Comparison of ENCODE assay signal across 13 cellular contexts in the genomic region with DNA sequence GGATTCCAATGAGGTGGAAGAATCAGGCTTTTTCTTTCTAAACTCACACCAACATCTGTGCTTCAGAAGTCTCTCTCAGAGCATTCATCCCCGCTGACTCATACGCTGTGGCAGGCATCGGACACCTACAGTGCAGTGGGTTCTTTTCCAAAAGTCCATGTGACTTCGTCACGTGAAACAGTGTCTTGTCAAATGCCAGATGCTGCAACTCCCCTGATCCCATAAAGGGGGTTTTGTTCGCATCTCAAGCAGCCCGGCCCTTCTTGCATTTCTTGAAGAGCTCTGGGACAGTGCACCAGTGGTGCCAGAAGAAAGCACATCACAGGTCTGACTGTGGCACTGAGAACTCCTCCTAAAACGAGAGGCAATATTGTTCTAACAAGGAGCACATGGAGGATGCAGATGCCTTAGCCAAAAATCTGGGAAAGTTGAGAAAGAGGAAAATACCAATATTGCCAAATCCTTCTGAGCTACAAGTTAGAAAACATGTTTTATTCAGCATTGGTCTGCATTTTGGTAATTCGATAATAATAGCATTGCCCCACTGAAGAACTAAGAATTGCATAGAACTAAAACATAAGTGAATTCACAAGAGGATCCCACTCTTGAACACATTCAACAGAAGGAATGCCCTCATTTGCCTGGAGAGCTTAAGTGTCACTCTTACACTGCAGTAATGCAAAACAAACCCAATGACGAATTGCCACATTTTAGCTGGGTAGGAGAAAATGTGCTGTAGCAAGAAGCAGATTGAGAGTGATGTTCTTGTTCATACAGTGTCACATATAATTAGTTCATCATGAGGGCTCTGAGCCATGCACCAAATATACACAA.
DNase-seq lines count a peak whose midpoint lies in the region; ATAC-seq and TF ChIP-seq lines count a peak whose summit lies in the region.
"Had no signal": no experiment of that assay in that cellular context is flagged by ENCODE, and none has a peak within 500 bp of the region (broad histone marks: within the 10 kb centered on the region; RNA-seq: fewer than 3 reads in every experiment).

No MANE protein-coding gene starts in this region.

- no peak overlapping the region for H3K9ac ChIP-seq in SK-N-SH

- H3K4me3 ChIP-seq in SK-N-SH (ENCODE audit: low read depth in 2 of 2, low read length in 1 of 2) = no peak overlapping the region
- no peak overlapping the region for H3K4me3 ChIP-seq in astrocyte of the cerebellum (ENCODE audit: low read depth, low read length)
- H3K4me3 ChIP-seq in uterus = no peak overlapping the region
- H3K4me3 ChIP-seq: testis had no signal

- H3K4me2 ChIP-seq in SK-N-SH = no peak overlapping the region

- TF ChIP-seq EP300 in SK-N-SH (IDR thresholded peaks at IDR 0.05; ENCODE audit: borderline replicate concordance in 1 of 2, low read depth in 1 of 2, low read length in 1 of 2) = no peak

- POLR2A ChIA-PET in SK-N-SH (lab: Yijun Ruan, JAX) = no interaction called here

- 46% methylated on average over 10 of the region's 10 CpGs for WGBS in SK-N-SH (ENCODE audit: low lambda C conversion rate)

- no peak overlapping the region for H2AFZ ChIP-seq in SK-N-SH (ENCODE audit: low read depth)

- no peaks in the 10 kb centered on the region for H3K9me3 ChIP-seq in SK-N-SH
- no peaks in the 10 kb centered on the region for H3K9me3 ChIP-seq in uterus
- H3K9me3 ChIP-seq: testis had no signal

- TF ChIP-seq POLR2A in uterus (IDR thresholded peaks at IDR 0.05) = no peak

- ATAC-seq in SK-N-SH treated with all-trans-retinoic acid at 6 μM for 48 hours = peak; percentile 75
- ATAC-seq: foreskin keratinocyte had no signal

- intact Hi-C loops in uterus (cut with DNase I; ENCODE audit: low total_unique reads) = no loop called here

- CTCF ChIA-PET in SK-N-SH (lab: Yijun Ruan, JAX) = interaction anchor here (0.8 kb wide), 1 partner anchor 16 kb away, joined by 3 read pairs; no protein-coding TSS in a partner anchor

- H3K9me2 ChIP-seq in SK-N-SH = no peaks in the 10 kb centered on the region

- in situ Hi-C loops in astrocyte of the cerebellum (cut with HindIII; ENCODE audit: low sequenced_read_pairs) = no loop called here

- TF ChIP-seq RAD21 in SK-N-SH (IDR thresholded peaks at IDR 0.05; ENCODE audit: low read length) = no peak

- H3K4me1 ChIP-seq in SK-N-SH (ENCODE audit: control insufficient read depth in 1 of 2, insufficient read depth in 2 of 2, low read depth in 1 of 2, low read length in 1 of 2) (peaks cover 0 to 6% of the 10 kb centered on the region in 2 experiments; a peak in 1 of 4 replicates), uterus (no peaks in the 10 kb centered on the region)
- H3K4me1 ChIP-seq: foreskin keratinocyte, testis had no signal

- no peaks in the 10 kb centered on the region for H3K79me2 ChIP-seq in SK-N-SH (ENCODE audit: insufficient read depth)

- H3K27me3 ChIP-seq in SK-N-SH (ENCODE audit: insufficient read depth) (no peaks in the 10 kb centered on the region), uterus (no peaks in the 10 kb centered on the region)
- H3K27me3 ChIP-seq: foreskin keratinocyte, testis had no signal

- TF ChIP-seq CTCF in SK-N-SH (IDR thresholded peaks at IDR 0.05) = no peak
- TF ChIP-seq CTCF in astrocyte of the cerebellum (IDR thresholded peaks at IDR 0.05; ENCODE audit: low read depth, low read length, missing control alignments) = no peak
- TF ChIP-seq CTCF in uterus (IDR thresholded peaks at IDR 0.05) = no peak

- DNase-seq in SK-N-SH (no peak), astrocyte of the cerebellum (ENCODE audit: low read depth) (peak; percentile 93), inferior parietal cortex (ENCODE audit: extremely low spot score) (peak; percentile 32), uterus (peak; percentile 68 to 80), SKM-1 (lab: John Stamatoyannopoulos, UW; ENCODE audit: unreplicated experiment) (no peak), SK-N-DZ (ENCODE audit: low spot score) (no peak)
- DNase-seq in effector CD8-positive, alpha-beta T cell (lab: John Stamatoyannopoulos, UW) = no peak
- DNase-seq: activated naive CD4-positive, alpha-beta T cell treated with anti-CD3 and anti-CD28 coated beads, Interleukin-2, amount 10 ng/mL, durations not matched to agents 7 days and 5 days; foreskin keratinocyte; NCI-H1092 treated with DMSO at 0.1 percent for 48 hours; testis had no signal

- no peaks in the 10 kb centered on the region for H4K20me1 ChIP-seq in SK-N-SH (ENCODE audit: insufficient read depth)

- H3K36me3 ChIP-seq in SK-N-SH (replicated peaks in 1 of 2; ENCODE audit: control insufficient read depth in 1 of 2, insufficient read depth in 2 of 2, low read length in 1 of 2) (no peaks in the 10 kb centered on the region), uterus (no peaks in the 10 kb centered on the region)

- no peaks in the 10 kb centered on the region for H3F3A ChIP-seq in SK-N-SH (replicated peaks; ENCODE audit: insufficient read depth)

- H3K27ac ChIP-seq in SK-N-SH (ENCODE audit: low read depth in 2 of 2, low read length in 1 of 2) (peak overlapping the region in 1 of 2 experiments; percentile 60; a peak in 1 of 4 replicates), uterus (peak overlapping the region; percentile 51 to 55)
- H3K27ac ChIP-seq: 22Rv1, foreskin keratinocyte, testis had no signal

TF ChIP-seq in SK-N-SH treated with all-trans-retinoic acid at 6 μM for 48 hours, 23 proteins besides CTCF, POLR2A, EP300 and RAD21:
- TF ChIP-seq ESRRG (CRISPR knock-in tag; IDR thresholded peaks at IDR 0.05) = no peak
- no peak for TF ChIP-seq PPARA (CRISPR knock-in tag; IDR thresholded peaks at IDR 0.05; ENCODE audit: borderline replicate concordance)
- no peak for TF ChIP-seq BACH2 (CRISPR knock-in tag; IDR thresholded peaks at IDR 0.05; ENCODE audit: borderline replicate concordance)

TF ChIP-seq in SK-N-SH, 30 proteins besides CTCF, POLR2A, EP300 and RAD21:
- TF ChIP-seq FOSL2 (IDR thresholded peaks at IDR 0.05; ENCODE audit: borderline replicate concordance, low read depth) (no peak), RFX5 (IDR thresholded peaks at IDR 0.05; ENCODE audit: low read length) (no peak), NRF1 (IDR thresholded peaks at IDR 0.05; ENCODE audit: low read depth, low read length) (no peak), RXRA (IDR thresholded peaks at IDR 0.05; ENCODE audit: borderline replicate concordance, low read depth) (no peak), NFIC (IDR thresholded peaks at IDR 0.05; ENCODE audit: borderline replicate concordance) (no peak), JUND (IDR thresholded peaks at IDR 0.05) (no peak)
- TF ChIP-seq, protein P1, sequence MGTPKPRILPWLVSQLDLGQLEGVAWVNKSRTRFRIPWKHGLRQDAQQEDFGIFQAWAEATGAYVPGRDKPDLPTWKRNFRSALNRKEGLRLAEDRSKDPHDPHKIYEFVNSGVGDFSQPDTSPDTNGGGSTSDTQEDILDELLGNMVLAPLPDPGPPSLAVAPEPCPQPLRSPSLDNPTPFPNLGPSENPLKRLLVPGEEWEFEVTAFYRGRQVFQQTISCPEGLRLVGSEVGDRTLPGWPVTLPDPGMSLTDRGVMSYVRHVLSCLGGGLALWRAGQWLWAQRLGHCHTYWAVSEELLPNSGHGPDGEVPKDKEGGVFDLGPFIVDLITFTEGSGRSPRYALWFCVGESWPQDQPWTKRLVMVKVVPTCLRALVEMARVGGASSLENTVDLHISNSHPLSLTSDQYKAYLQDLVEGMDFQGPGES (IDR thresholded peaks at IDR 0.05; ENCODE audit: low read depth, low read length) = no peak
- TF ChIP-seq, protein P2, sequence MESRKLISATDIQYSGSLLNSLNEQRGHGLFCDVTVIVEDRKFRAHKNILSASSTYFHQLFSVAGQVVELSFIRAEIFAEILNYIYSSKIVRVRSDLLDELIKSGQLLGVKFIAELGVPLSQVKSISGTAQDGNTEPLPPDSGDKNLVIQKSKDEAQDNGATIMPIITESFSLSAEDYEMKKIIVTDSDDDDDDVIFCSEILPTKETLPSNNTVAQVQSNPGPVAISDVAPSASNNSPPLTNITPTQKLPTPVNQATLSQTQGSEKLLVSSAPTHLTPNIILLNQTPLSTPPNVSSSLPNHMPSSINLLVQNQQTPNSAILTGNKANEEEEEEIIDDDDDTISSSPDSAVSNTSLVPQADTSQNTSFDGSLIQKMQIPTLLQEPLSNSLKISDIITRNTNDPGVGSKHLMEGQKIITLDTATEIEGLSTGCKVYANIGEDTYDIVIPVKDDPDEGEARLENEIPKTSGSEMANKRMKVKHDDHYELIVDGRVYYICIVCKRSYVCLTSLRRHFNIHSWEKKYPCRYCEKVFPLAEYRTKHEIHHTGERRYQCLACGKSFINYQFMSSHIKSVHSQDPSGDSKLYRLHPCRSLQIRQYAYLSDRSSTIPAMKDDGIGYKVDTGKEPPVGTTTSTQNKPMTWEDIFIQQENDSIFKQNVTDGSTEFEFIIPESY (IDR thresholded peaks at IDR 0.05; ENCODE audit: borderline replicate concordance, low read depth) = no peak

Comparison
In these comparisons a context has a peak if more than half of its experiments do, and no peak if none do; other contexts are left out.
1. DNase-seq: peak in astrocyte of the cerebellum (single experiment), inferior parietal cortex (single experiment) and uterus (2 of 2); none in SK-N-SH (single experiment), effector CD8-positive, alpha-beta T cell (single experiment), SKM-1 (single experiment) and SK-N-DZ (single experiment).